ENCODE assay signal across 1 cellular context in genomic region chr1:244254467-244254866, GRCh38.
A peak's percentile ranks its signal among the peaks of the same experiment; 100 is the strongest.
TF ChIP-seq lines count a peak whose summit lies in the region.

No MANE protein-coding gene starts in this region.

TF ChIP-seq in K562, 482 proteins besides CTCF, POLR2A, EP300 and RAD21 (continued from another document):
- peak; percentile 50 for TF ChIP-seq MGA (IDR thresholded peaks at IDR 0.05)
- no peak for TF ChIP-seq ZNF431 (CRISPR knock-in tag; IDR thresholded peaks at IDR 0.05)
- no peak for TF ChIP-seq SIX5 (IDR thresholded peaks at IDR 0.05; ENCODE audit: borderline replicate concordance in 1 of 2, insufficient read depth in 1 of 2, low read depth in 1 of 2, low read length in 2 of 2)
- TF ChIP-seq NONO (IDR thresholded peaks at IDR 0.05; ENCODE audit: low read depth in 2 of 2, low read length in 1 of 2): no peak
- TF ChIP-seq NFE2L1 (tag; IDR thresholded peaks at IDR 0.05; ENCODE audit: borderline replicate concordance, low read depth): no peak
- TF ChIP-seq TSC22D4 (tag; IDR thresholded peaks at IDR 0.05): no peak
- peak; percentile 68 for TF ChIP-seq L3MBTL2 (IDR thresholded peaks at IDR 0.05)
- TF ChIP-seq SETDB1 (IDR thresholded peaks at IDR 0.05; ENCODE audit: low read length): no peak
- peak; percentile 38; the same call in 1 of the 2 replicates for TF ChIP-seq VEZF1 (CRISPR knock-in tag; IDR thresholded peaks at IDR 0.05)
- peak; percentile 97 for TF ChIP-seq SPI1 (IDR thresholded peaks at IDR 0.05; ENCODE audit: borderline replicate concordance, low read depth, low read length)
- no peak for TF ChIP-seq TARDBP (IDR thresholded peaks at IDR 0.05)
- TF ChIP-seq CTBP1 (IDR thresholded peaks at IDR 0.05; ENCODE audit: borderline replicate concordance): peak; percentile 40; the same call in 1 of the 2 replicates
TF ChIP-seq in K562: peak in this region for 7.
